In genomic region chr10:86536294-86536861, GRCh38 we compare ENCODE assay signal across 1 cellular context.
TF ChIP-seq lines count a peak whose summit lies in the region.

No MANE protein-coding gene starts in this region.

TF ChIP-seq in H1, 55 proteins besides CTCF, POLR2A, EP300 and RAD21 (continued from another document):
- TF ChIP-seq EGR1 (IDR thresholded peaks at IDR 0.05; ENCODE audit: borderline replicate concordance, low read depth, low read length) (no peak), SIRT6 (IDR thresholded peaks at IDR 0.05; ENCODE audit: low read length) (no peak), PHF8 (conservative IDR thresholded peaks at IDR 0.05; ENCODE audit: low read depth, low read length) (0 out of 2 replicates have a peak, but pooled peaks have one; percentile 22), CHD2 (IDR thresholded peaks at IDR 0.05; ENCODE audit: low read length) (no peak), CREB1 (IDR thresholded peaks at IDR 0.05) (no peak), POLR2AphosphoS5 (IDR thresholded peaks at IDR 0.05; ENCODE audit: low read depth, low read length) (no peak), SP1 (IDR thresholded peaks at IDR 0.05; ENCODE audit: low read depth, low read length) (no peak), CHD1 (IDR thresholded peaks at IDR 0.05; ENCODE audit: low read depth, low read length) (no peak), TAF7 (optimal IDR thresholded peaks at IDR 0.05; ENCODE audit: borderline replicate concordance, low read depth, low read length) (no peak), GTF2F1 (IDR thresholded peaks at IDR 0.05; ENCODE audit: borderline replicate concordance, low read depth, low read length) (no peak), RBBP5 (IDR thresholded peaks at IDR 0.05; ENCODE audit: borderline replicate concordance, low read depth, low read length) (no peak)
